In the genomic region with DNA sequence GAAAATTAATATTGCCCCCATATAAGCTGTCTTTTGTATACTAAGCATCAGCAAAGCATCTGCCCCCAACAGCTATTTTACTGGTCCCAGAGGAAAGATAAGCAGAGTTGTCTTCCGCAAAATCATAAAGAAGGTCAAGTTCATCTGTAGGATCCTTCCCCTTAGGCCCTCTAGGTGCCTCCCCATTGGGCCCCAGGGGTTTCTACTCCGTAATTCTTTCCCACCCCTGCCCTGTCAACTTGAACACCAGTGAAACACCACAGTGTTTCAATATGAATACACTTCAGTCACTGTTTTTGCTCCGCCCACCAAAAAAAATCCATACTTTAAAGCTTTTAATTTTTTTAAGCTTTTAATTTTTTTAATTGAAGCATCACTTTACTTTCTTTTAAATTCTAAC, we compare ENCODE assay signal across 11 cellular contexts.
DNase-seq lines count a peak whose midpoint lies in the region; ATAC-seq, FAIRE-seq and TF ChIP-seq lines count a peak whose summit lies in the region.
"Had no signal": no experiment of that assay in that cellular context is flagged by ENCODE, and none has a peak within 500 bp of the region (broad histone marks: within the 10 kb centered on the region; RNA-seq: fewer than 3 reads in every experiment).

No MANE protein-coding gene starts in this region.

- no peak for FAIRE-seq in GM12878 (lab: Jason Lieb, UNC)

- CTCF ChIA-PET in GM12878 (lab: Yijun Ruan, JAX): interaction anchor here (0.7 to 2.9 kb wide), 12 partner anchors 10 to 161 kb away, joined by 3 to 17 read pairs (median 3); no protein-coding TSS in a partner anchor

- ATAC-seq in GM18511 (IDR thresholded peaks at IDR 0.05; ENCODE audit: unreplicated experiment) (peak; percentile 94), GM19455 (IDR thresholded peaks at IDR 0.05; ENCODE audit: unreplicated experiment) (peak; percentile 69), HG03095 (IDR thresholded peaks at IDR 0.05; ENCODE audit: unreplicated experiment) (peak; percentile 90), GM12878 (peak; percentile 94), upper lobe of left lung (ENCODE audit: low FRiP score in 2 of 2) (no peak), heart left ventricle (no peak)

- H3K36me3 ChIP-seq in GM12878 (ENCODE audit: control insufficient read depth in 2 of 2, insufficient read depth in 2 of 2, low read length in 1 of 2) (peaks cover 0 to 2% of the 10 kb centered on the region in 2 experiments; a peak in 1 of 4 replicates), upper lobe of left lung (no peaks in the 10 kb centered on the region), heart left ventricle (peaks cover 0 to 5% (median 0%) of the 10 kb centered on the region in 9 donors)

- RAD21 ChIA-PET in GM12878 (lab: Charles Lee; ENCODE audit: unreplicated experiment): interaction anchor here (0.6 to 3.9 kb wide), 20 partner anchors 10 to 166 kb away, joined by 3 to 23 read pairs (median 4); no protein-coding TSS in a partner anchor

- H3K9me3 Mint-ChIP-seq in glutamatergic neuron (ENCODE audit: unreplicated experiment): no peaks in the 10 kb centered on the region

- TF ChIP-seq EP300 in GM12878 (IDR thresholded peaks at IDR 0.05; ENCODE audit: borderline replicate concordance in 1 of 2, control insufficient read depth in 1 of 2, low read depth in 2 of 2, low read length in 2 of 2) (peak; percentile 34 to 69; a peak in 2 of 4 replicates), upper lobe of left lung (IDR thresholded peaks at IDR 0.05) (no peak)

- WGBS in GM12878 (ENCODE audit: insufficient coverage, insufficient replicate concordance, low lambda C conversion rate, missing lambda C conversion rate): 0% methylated on average over 3 of the region's 3 CpGs
- WGBS in upper lobe of left lung, 2 donors: 92 to 94% methylated on average over 3 of the region's 3 CpGs
- WGBS in heart left ventricle, 4 donors: 93 to 97% (median 95%) methylated on average over 3 of the region's 3 CpGs

- no peaks in the 10 kb centered on the region for H3K27me3 Mint-ChIP-seq in glutamatergic neuron (ENCODE audit: unreplicated experiment)

- TF ChIP-seq CTCF in GM12878 (IDR thresholded peaks at IDR 0.05 in 2 of 3, conservative IDR thresholded peaks at IDR 0.05 in 1 of 3; ENCODE audit: control insufficient read depth in 2 of 3, extremely low read depth in 1 of 3, insufficient read depth in 1 of 3, low read depth in 3 of 3, low read length in 3 of 3) (no peak), upper lobe of left lung (IDR thresholded peaks at IDR 0.05) (no peak), glutamatergic neuron (IDR thresholded peaks at IDR 0.05; ENCODE audit: partially characterized antibody, unreplicated experiment) (no peak), heart left ventricle (IDR thresholded peaks at IDR 0.05) (no peak)

- no peak for TF ChIP-seq RAD21 in GM12878 (IDR thresholded peaks at IDR 0.05; ENCODE audit: insufficient read depth, low read depth, low read length)

- H3K4me2 ChIP-seq in GM12878 (ENCODE audit: control insufficient read depth, insufficient read depth): no peak overlapping the region

- no peaks in the 10 kb centered on the region; the same call in 2 of the 3 replicates for H3K9me3 ChIP-seq in GM12878 (replicated peaks; ENCODE audit: control insufficient read depth, insufficient read depth, low read length)
- H3K9me3 ChIP-seq in upper lobe of left lung: no peaks in the 10 kb centered on the region
- no peaks in the 10 kb centered on the region for H3K9me3 ChIP-seq in heart left ventricle

- no peak overlapping the region for H3K9ac ChIP-seq in GM12878 (ENCODE audit: control insufficient read depth, insufficient read depth, low read length)

- no peak overlapping the region for H3K4me3 Mint-ChIP-seq in glutamatergic neuron (ENCODE audit: unreplicated experiment)

- DNase-seq in GM12878 (ENCODE audit: low read depth, low spot score) (peak; percentile 53), upper lobe of left lung (no peak), glutamatergic neuron (no peak), OCI-M1 (lab: John Stamatoyannopoulos, UW) (no peak), heart left ventricle (no peak)
- DNase-seq: NCI-H446, nucleus accumbens had no signal

- peaks cover 8% of the 10 kb centered on the region for H3K36me3 Mint-ChIP-seq in glutamatergic neuron (ENCODE audit: unreplicated experiment)

- H3K4me1 Mint-ChIP-seq in glutamatergic neuron (ENCODE audit: low read depth, unreplicated experiment): peaks cover 24% of the 10 kb centered on the region

- intact Hi-C loops in GM12878 (cut with micrococcal nuclease; ENCODE audit: unreplicated experiment) (no loop called here), heart left ventricle (cut with DNase I) (no loop called here)

- H3K79me2 ChIP-seq in GM12878 (ENCODE audit: control insufficient read depth, insufficient read depth, low read length): no peaks in the 10 kb centered on the region

- SMC1A ChIA-PET in GM12878 (lab: Charles Lee; ENCODE audit: uncharacterized antibody, unreplicated experiment): interaction anchor here (0.6 to 6.3 kb wide), 21 partner anchors 8 to 270 kb away, joined by 3 to 57 read pairs (median 3); no protein-coding TSS in a partner anchor

- no peak overlapping the region for H2AFZ ChIP-seq in GM12878 (ENCODE audit: control insufficient read depth, low read depth, low read length)

- no peaks in the 10 kb centered on the region for H4K20me1 ChIP-seq in GM12878 (ENCODE audit: control insufficient read depth, insufficient read depth)

- no peak overlapping the region for H3K27ac ChIP-seq in GM12878 (ENCODE audit: control insufficient read depth, insufficient read depth)
- no peak overlapping the region for H3K27ac ChIP-seq in upper lobe of left lung
- H3K27ac ChIP-seq in heart left ventricle: no peak overlapping the region
- H3K27ac ChIP-seq: coronary artery had no signal

- no peak overlapping the region for H3K4me3 ChIP-seq in GM12878
- H3K4me3 ChIP-seq in upper lobe of left lung: no peak overlapping the region
- H3K4me3 ChIP-seq in heart left ventricle: no peak overlapping the region
- H3K4me3 ChIP-seq: coronary artery had no signal

- in situ Hi-C loops in GM12878 (cut with MboI): no loop called here

- no TSS peak for BruUV-seq in GM12878 (replicated peaks; lab: Mats Ljungman, UMichigan)

- no peak overlapping the region for H3K27ac Mint-ChIP-seq in glutamatergic neuron (ENCODE audit: unreplicated experiment)

- TF ChIP-seq POLR2A in GM12878 (IDR thresholded peaks at IDR 0.05; ENCODE audit: low read depth, low read length) (no peak), upper lobe of left lung (IDR thresholded peaks at IDR 0.05) (no peak), heart left ventricle (IDR thresholded peaks at IDR 0.05) (no peak)

- peaks cover 32% of the 10 kb centered on the region for H3K4me1 ChIP-seq in GM12878 (ENCODE audit: control insufficient read depth, insufficient read depth, low read length)
- no peaks in the 10 kb centered on the region for H3K4me1 ChIP-seq in upper lobe of left lung
- H3K4me1 ChIP-seq in heart left ventricle: no peaks in the 10 kb centered on the region

- POLR2A ChIA-PET in GM12878 (lab: Charles Lee): interaction anchor here (0.6 to 1.4 kb wide), 8 partner anchors 19 to 946 kb away, joined by 3 to 5 read pairs (median 3); no protein-coding TSS in a partner anchor

- H3K27me3 ChIP-seq in GM12878 (replicated peaks in 1 of 2; ENCODE audit: control insufficient read depth in 2 of 2, insufficient read depth in 2 of 2, low read length in 1 of 2) (no peaks in the 10 kb centered on the region), upper lobe of left lung (no peaks in the 10 kb centered on the region), heart left ventricle (no peaks in the 10 kb centered on the region)

TF ChIP-seq in GM12878, 131 proteins besides CTCF, POLR2A, EP300 and RAD21 (continues in another document):
- TF ChIP-seq TAF1 (IDR thresholded peaks at IDR 0.05; ENCODE audit: borderline replicate concordance, low read depth, low read length) (no peak), HDGF (IDR thresholded peaks at IDR 0.05) (no peak), WRNIP1 (IDR thresholded peaks at IDR 0.05; ENCODE audit: borderline replicate concordance, low read depth, low read length) (no peak), FOXK2 (IDR thresholded peaks at IDR 0.05) (no peak), SREBF2 (IDR thresholded peaks at IDR 0.05; ENCODE audit: low read length) (no peak), EZH2 (IDR thresholded peaks at IDR 0.05; ENCODE audit: borderline replicate concordance, control insufficient read depth, low read depth, low read length) (no peak), KDM1A (IDR thresholded peaks at IDR 0.05; ENCODE audit: borderline replicate concordance) (no peak)
- TF ChIP-seq, protein P1, sequence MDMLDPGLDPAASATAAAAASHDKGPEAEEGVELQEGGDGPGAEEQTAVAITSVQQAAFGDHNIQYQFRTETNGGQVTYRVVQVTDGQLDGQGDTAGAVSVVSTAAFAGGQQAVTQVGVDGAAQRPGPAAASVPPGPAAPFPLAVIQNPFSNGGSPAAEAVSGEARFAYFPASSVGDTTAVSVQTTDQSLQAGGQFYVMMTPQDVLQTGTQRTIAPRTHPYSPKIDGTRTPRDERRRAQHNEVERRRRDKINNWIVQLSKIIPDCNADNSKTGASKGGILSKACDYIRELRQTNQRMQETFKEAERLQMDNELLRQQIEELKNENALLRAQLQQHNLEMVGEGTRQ (IDR thresholded peaks at IDR 0.05; ENCODE audit: borderline replicate concordance, low read depth, low read length): no peak
- TF ChIP-seq, protein P2, sequence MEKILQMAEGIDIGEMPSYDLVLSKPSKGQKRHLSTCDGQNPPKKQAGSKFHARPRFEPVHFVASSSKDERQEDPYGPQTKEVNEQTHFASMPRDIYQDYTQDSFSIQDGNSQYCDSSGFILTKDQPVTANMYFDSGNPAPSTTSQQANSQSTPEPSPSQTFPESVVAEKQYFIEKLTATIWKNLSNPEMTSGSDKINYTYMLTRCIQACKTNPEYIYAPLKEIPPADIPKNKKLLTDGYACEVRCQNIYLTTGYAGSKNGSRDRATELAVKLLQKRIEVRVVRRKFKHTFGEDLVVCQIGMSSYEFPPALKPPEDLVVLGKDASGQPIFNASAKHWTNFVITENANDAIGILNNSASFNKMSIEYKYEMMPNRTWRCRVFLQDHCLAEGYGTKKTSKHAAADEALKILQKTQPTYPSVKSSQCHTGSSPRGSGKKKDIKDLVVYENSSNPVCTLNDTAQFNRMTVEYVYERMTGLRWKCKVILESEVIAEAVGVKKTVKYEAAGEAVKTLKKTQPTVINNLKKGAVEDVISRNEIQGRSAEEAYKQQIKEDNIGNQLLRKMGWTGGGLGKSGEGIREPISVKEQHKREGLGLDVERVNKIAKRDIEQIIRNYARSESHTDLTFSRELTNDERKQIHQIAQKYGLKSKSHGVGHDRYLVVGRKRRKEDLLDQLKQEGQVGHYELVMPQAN (conservative IDR thresholded peaks at IDR 0.05): no peak

Comparison
In these comparisons a context has a peak if more than half of its experiments do, and no peak if none do; other contexts are left out.
1. ATAC-seq: peak in GM18511 (single experiment), GM19455 (single experiment), HG03095 (single experiment) and GM12878 (single experiment); none in upper lobe of left lung (0 of 2) and heart left ventricle (0 of 4).